In the genomic region with DNA sequence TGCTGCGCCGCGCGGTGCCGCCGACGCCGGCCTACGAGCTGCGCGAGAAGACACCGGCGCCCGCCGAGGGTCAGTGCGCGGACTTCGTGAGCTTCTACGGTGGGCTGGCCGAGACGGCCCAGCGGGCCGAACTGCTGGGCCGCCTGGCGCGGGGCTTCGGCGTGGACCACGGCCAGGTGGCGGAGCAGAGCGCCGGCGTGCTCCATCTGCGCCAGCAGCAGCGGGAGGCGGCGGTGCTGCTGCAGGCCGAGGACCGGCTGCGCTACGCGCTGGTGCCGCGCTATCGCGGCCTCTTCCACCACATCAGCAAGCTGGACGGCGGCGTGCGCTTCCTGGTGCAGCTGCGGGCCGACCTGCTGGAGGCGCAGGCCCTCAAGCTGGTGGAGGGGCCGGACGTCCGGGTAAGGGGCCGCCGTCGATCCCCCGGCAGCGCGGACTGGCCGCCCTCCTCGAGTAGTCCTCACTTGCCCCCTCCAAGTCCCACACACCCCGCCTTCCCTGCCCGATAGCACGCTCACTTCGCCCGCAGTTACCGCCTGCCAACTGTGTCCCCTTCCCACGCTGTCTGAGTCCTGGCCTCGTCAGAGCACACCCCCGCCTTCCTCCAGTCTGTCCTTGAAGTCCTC, we compare ENCODE assay signal across 1 cellular context.
TF ChIP-seq lines count a peak whose summit lies in the region.

No MANE protein-coding gene starts in this region.

TF ChIP-seq in HepG2, 621 proteins besides CTCF, POLR2A, EP300 and RAD21 (continued from another document and continues in another):
- TF ChIP-seq, protein P1, sequence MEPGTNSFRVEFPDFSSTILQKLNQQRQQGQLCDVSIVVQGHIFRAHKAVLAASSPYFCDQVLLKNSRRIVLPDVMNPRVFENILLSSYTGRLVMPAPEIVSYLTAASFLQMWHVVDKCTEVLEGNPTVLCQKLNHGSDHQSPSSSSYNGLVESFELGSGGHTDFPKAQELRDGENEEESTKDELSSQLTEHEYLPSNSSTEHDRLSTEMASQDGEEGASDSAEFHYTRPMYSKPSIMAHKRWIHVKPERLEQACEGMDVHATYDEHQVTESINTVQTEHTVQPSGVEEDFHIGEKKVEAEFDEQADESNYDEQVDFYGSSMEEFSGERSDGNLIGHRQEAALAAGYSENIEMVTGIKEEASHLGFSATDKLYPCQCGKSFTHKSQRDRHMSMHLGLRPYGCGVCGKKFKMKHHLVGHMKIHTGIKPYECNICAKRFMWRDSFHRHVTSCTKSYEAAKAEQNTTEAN (CRISPR knock-in tag; conservative IDR thresholded peaks at IDR 0.05) = peak; percentile 73; the same call in 1 of the 2 replicates
- TF ChIP-seq ZNF556 (CRISPR knock-in tag; IDR thresholded peaks at IDR 0.05; ENCODE audit: borderline replicate concordance) (no peak; the same call in 1 of the 2 replicates), ZSCAN20 (CRISPR knock-in tag; IDR thresholded peaks at IDR 0.05; ENCODE audit: borderline replicate concordance) (0 out of 2 replicates have a peak, but pooled peaks have one; percentile 76), ARHGAP35 (CRISPR knock-in tag; IDR thresholded peaks at IDR 0.05; ENCODE audit: borderline replicate concordance) (peak; percentile 67; the same call in 1 of the 2 replicates), TAF1 (CRISPR knock-in tag; IDR thresholded peaks at IDR 0.05) (peak; percentile 39), MIXL1 (CRISPR knock-in tag; IDR thresholded peaks at IDR 0.05) (no peak), SOX6 (IDR thresholded peaks at IDR 0.05) (no peak), SOX6 (CRISPR knock-in tag; IDR thresholded peaks at IDR 0.05) (0 out of 2 replicates have a peak, but pooled peaks have one; percentile 16), KAT7 (CRISPR knock-in tag; IDR thresholded peaks at IDR 0.05; ENCODE audit: borderline replicate concordance) (0 out of 2 replicates have a peak, but pooled peaks have one; percentile 4), ZNF615 (CRISPR knock-in tag; IDR thresholded peaks at IDR 0.05; ENCODE audit: borderline replicate concordance) (no peak), LCORL (IDR thresholded peaks at IDR 0.05) (no peak), LCORL (CRISPR knock-in tag; IDR thresholded peaks at IDR 0.05) (peak; percentile 58; the same call in 1 of the 2 replicates), TBX3 (IDR thresholded peaks at IDR 0.05; ENCODE audit: borderline replicate concordance) (0 out of 2 replicates have a peak, but pooled peaks have one; percentile 11), ZNF749 (CRISPR knock-in tag; IDR thresholded peaks at IDR 0.05; ENCODE audit: borderline replicate concordance) (peak; percentile 84; the same call in 1 of the 2 replicates), ZNF788 (CRISPR knock-in tag; IDR thresholded peaks at IDR 0.05; ENCODE audit: borderline replicate concordance) (0 out of 2 replicates have a peak, but pooled peaks have one; percentile 17), ZC3H13 (CRISPR knock-in tag; IDR thresholded peaks at IDR 0.05) (peak; percentile 72; the same call in 1 of the 2 replicates), ADNP (CRISPR knock-in tag; IDR thresholded peaks at IDR 0.05) (no peak), ZNF34 (CRISPR knock-in tag; IDR thresholded peaks at IDR 0.05; ENCODE audit: borderline replicate concordance) (no peak), HNRNPK (IDR thresholded peaks at IDR 0.05; ENCODE audit: low read depth, low read length, poor library complexity, severe bottlenecking) (peak; percentile 68), TOE1 (CRISPR knock-in tag; IDR thresholded peaks at IDR 0.05) (no peak), ISX (CRISPR knock-in tag; conservative IDR thresholded peaks at IDR 0.05) (peak; percentile 60; the same call in 1 of the 2 replicates), ZNF747 (CRISPR knock-in tag; IDR thresholded peaks at IDR 0.05; ENCODE audit: borderline replicate concordance) (no peak; the same call in 1 of the 2 replicates), FOXC1 (CRISPR knock-in tag; IDR thresholded peaks at IDR 0.05; ENCODE audit: borderline replicate concordance) (peak; percentile 64; the same call in 1 of the 2 replicates), ZNF777 (CRISPR knock-in tag; IDR thresholded peaks at IDR 0.05) (peak; percentile 88), ARNT2 (CRISPR knock-in tag; IDR thresholded peaks at IDR 0.05; ENCODE audit: low read depth) (peak; percentile 85)
- TF ChIP-seq, protein P2, sequence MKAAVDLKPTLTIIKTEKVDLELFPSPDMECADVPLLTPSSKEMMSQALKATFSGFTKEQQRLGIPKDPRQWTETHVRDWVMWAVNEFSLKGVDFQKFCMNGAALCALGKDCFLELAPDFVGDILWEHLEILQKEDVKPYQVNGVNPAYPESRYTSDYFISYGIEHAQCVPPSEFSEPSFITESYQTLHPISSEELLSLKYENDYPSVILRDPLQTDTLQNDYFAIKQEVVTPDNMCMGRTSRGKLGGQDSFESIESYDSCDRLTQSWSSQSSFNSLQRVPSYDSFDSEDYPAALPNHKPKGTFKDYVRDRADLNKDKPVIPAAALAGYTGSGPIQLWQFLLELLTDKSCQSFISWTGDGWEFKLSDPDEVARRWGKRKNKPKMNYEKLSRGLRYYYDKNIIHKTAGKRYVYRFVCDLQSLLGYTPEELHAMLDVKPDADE (CRISPR knock-in tag; IDR thresholded peaks at IDR 0.05) = no peak; the same call in 1 of the 2 replicates
- TF ChIP-seq, protein P3, sequence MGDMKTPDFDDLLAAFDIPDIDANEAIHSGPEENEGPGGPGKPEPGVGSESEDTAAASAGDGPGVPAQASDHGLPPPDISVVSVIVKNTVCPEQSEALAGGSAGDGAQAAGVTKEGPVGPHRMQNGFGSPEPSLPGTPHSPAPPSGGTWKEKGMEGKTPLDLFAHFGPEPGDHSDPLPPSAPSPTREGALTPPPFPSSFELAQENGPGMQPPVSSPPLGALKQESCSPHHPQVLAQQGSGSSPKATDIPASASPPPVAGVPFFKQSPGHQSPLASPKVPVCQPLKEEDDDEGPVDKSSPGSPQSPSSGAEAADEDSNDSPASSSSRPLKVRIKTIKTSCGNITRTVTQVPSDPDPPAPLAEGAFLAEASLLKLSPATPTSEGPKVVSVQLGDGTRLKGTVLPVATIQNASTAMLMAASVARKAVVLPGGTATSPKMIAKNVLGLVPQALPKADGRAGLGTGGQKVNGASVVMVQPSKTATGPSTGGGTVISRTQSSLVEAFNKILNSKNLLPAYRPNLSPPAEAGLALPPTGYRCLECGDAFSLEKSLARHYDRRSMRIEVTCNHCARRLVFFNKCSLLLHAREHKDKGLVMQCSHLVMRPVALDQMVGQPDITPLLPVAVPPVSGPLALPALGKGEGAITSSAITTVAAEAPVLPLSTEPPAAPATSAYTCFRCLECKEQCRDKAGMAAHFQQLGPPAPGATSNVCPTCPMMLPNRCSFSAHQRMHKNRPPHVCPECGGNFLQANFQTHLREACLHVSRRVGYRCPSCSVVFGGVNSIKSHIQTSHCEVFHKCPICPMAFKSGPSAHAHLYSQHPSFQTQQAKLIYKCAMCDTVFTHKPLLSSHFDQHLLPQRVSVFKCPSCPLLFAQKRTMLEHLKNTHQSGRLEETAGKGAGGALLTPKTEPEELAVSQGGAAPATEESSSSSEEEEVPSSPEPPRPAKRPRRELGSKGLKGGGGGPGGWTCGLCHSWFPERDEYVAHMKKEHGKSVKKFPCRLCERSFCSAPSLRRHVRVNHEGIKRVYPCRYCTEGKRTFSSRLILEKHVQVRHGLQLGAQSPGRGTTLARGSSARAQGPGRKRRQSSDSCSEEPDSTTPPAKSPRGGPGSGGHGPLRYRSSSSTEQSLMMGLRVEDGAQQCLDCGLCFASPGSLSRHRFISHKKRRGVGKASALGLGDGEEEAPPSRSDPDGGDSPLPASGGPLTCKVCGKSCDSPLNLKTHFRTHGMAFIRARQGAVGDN (CRISPR knock-in tag; IDR thresholded peaks at IDR 0.05) = peak; percentile 88
- TF ChIP-seq, protein P4, sequence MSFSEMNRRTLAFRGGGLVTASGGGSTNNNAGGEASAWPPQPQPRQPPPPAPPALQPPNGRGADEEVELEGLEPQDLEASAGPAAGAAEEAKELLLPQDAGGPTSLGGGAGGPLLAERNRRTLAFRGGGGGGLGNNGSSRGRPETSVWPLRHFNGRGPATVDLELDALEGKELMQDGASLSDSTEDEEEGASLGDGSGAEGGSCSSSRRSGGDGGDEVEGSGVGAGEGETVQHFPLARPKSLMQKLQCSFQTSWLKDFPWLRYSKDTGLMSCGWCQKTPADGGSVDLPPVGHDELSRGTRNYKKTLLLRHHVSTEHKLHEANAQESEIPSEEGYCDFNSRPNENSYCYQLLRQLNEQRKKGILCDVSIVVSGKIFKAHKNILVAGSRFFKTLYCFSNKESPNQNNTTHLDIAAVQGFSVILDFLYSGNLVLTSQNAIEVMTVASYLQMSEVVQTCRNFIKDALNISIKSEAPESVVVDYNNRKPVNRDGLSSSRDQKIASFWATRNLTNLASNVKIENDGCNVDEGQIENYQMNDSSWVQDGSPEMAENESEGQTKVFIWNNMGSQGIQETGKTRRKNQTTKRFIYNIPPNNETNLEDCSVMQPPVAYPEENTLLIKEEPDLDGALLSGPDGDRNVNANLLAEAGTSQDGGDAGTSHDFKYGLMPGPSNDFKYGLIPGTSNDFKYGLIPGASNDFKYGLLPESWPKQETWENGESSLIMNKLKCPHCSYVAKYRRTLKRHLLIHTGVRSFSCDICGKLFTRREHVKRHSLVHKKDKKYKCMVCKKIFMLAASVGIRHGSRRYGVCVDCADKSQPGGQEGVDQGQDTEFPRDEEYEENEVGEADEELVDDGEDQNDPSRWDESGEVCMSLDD (CRISPR knock-in tag; IDR thresholded peaks at IDR 0.05; ENCODE audit: borderline replicate concordance) = no peak
- TF ChIP-seq, protein P5, sequence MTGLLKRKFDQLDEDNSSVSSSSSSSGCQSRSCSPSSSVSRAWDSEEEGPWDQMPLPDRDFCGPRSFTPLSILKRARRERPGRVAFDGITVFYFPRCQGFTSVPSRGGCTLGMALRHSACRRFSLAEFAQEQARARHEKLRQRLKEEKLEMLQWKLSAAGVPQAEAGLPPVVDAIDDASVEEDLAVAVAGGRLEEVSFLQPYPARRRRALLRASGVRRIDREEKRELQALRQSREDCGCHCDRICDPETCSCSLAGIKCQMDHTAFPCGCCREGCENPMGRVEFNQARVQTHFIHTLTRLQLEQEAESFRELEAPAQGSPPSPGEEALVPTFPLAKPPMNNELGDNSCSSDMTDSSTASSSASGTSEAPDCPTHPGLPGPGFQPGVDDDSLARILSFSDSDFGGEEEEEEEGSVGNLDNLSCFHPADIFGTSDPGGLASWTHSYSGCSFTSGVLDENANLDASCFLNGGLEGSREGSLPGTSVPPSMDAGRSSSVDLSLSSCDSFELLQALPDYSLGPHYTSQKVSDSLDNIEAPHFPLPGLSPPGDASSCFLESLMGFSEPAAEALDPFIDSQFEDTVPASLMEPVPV (CRISPR knock-in tag; IDR thresholded peaks at IDR 0.05) = 0 out of 2 replicates have a peak, but pooled peaks have one; percentile 60
- TF ChIP-seq, protein P6, sequence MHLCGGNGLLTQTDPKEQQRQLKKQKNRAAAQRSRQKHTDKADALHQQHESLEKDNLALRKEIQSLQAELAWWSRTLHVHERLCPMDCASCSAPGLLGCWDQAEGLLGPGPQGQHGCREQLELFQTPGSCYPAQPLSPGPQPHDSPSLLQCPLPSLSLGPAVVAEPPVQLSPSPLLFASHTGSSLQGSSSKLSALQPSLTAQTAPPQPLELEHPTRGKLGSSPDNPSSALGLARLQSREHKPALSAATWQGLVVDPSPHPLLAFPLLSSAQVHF (CRISPR knock-in tag; IDR thresholded peaks at IDR 0.05) = peak; percentile 65; the same call in 1 of the 2 replicates
- TF ChIP-seq, protein P7, sequence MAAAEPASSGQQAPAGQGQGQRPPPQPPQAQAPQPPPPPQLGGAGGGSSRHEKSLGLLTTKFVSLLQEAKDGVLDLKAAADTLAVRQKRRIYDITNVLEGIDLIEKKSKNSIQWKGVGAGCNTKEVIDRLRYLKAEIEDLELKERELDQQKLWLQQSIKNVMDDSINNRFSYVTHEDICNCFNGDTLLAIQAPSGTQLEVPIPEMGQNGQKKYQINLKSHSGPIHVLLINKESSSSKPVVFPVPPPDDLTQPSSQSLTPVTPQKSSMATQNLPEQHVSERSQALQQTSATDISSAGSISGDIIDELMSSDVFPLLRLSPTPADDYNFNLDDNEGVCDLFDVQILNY (CRISPR knock-in tag; conservative IDR thresholded peaks at IDR 0.05) = 0 out of 2 replicates have a peak, but pooled peaks have one; percentile 20
- TF ChIP-seq, protein P8, sequence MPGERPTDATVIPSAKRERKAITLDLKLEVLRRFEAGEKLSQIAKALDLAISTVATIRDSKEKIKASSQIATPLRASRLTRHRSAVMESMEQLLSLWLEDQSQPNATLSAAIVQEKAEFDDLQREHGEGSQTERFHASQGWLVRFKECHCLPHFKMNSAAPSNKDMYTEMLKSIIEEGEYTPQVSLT (CRISPR knock-in tag; IDR thresholded peaks at IDR 0.05; ENCODE audit: borderline replicate concordance, low read depth) = no peak
- TF ChIP-seq, protein P9, sequence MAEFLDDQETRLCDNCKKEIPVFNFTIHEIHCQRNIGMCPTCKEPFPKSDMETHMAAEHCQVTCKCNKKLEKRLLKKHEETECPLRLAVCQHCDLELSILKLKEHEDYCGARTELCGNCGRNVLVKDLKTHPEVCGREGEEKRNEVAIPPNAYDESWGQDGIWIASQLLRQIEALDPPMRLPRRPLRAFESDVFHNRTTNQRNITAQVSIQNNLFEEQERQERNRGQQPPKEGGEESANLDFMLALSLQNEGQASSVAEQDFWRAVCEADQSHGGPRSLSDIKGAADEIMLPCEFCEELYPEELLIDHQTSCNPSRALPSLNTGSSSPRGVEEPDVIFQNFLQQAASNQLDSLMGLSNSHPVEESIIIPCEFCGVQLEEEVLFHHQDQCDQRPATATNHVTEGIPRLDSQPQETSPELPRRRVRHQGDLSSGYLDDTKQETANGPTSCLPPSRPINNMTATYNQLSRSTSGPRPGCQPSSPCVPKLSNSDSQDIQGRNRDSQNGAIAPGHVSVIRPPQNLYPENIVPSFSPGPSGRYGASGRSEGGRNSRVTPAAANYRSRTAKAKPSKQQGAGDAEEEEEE (CRISPR knock-in tag; IDR thresholded peaks at IDR 0.05; ENCODE audit: borderline replicate concordance) = no peak
- TF ChIP-seq, protein P10, sequence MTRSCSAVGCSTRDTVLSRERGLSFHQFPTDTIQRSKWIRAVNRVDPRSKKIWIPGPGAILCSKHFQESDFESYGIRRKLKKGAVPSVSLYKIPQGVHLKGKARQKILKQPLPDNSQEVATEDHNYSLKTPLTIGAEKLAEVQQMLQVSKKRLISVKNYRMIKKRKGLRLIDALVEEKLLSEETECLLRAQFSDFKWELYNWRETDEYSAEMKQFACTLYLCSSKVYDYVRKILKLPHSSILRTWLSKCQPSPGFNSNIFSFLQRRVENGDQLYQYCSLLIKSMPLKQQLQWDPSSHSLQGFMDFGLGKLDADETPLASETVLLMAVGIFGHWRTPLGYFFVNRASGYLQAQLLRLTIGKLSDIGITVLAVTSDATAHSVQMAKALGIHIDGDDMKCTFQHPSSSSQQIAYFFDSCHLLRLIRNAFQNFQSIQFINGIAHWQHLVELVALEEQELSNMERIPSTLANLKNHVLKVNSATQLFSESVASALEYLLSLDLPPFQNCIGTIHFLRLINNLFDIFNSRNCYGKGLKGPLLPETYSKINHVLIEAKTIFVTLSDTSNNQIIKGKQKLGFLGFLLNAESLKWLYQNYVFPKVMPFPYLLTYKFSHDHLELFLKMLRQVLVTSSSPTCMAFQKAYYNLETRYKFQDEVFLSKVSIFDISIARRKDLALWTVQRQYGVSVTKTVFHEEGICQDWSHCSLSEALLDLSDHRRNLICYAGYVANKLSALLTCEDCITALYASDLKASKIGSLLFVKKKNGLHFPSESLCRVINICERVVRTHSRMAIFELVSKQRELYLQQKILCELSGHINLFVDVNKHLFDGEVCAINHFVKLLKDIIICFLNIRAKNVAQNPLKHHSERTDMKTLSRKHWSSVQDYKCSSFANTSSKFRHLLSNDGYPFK (CRISPR knock-in tag; IDR thresholded peaks at IDR 0.05; ENCODE audit: borderline replicate concordance) = 0 out of 2 replicates have a peak, but pooled peaks have one; percentile 29
